ENCODE assay signal across 27 cellular contexts in genomic region chr7:47882635-47883034, GRCh38.
"Had no signal": no experiment of that assay in that cellular context is flagged by ENCODE, and none has a peak within 500 bp of the region (broad histone marks: within the 10 kb centered on the region; RNA-seq: fewer than 3 reads in every experiment).

No MANE protein-coding gene starts in this region.

- H3K9me3 Mint-ChIP-seq: activated CD4-positive, alpha-beta memory T cell treated with anti-CD3 and anti-CD28 coated beads for 36 hours; activated CD4-positive, alpha-beta T cell treated with anti-CD3 and anti-CD28 coated beads, Interleukin-2, amount 10 ng/mL, durations not matched to agents 7 days and 5 days; activated naive CD4-positive, alpha-beta T cell treated with anti-CD3 and anti-CD28 coated beads, Interleukin-2, amount 10 ng/mL, durations not matched to agents 7 days and 5 days; activated naive CD8-positive, alpha-beta T cell treated with anti-CD3 and anti-CD28 coated beads for 36 hours; activated T-cell treated with anti-CD3 and anti-CD28 coated beads, Interleukin-2, amount 50 U/mL, for 4 hours; activated T-helper 17 cell treated with anti-CD3 and anti-CD28 coated beads, Interleukin-2, amount 50 U/mL, for 72 hours; T-cell had no signal

- DNase-seq: activated CD4-positive, alpha-beta memory T cell treated with anti-CD3 and anti-CD28 coated beads for 36 hours; activated CD4-positive, alpha-beta T cell treated with anti-CD3 and anti-CD28 coated beads, Interleukin-2, amount 10 ng/mL, durations not matched to agents 7 days and 5 days; activated CD4-positive, CD25-positive, alpha-beta regulatory T cell; activated CD8-positive, alpha-beta memory T cell treated with anti-CD3 and anti-CD28 coated beads for 24 hours; activated gamma-delta T cell treated with Interleukin-2 at 50 U/mL for 16 hours; activated naive CD4-positive, alpha-beta T cell treated with anti-CD3 and anti-CD28 coated beads, Interleukin-2, amount 10 ng/mL, durations not matched to agents 7 days and 5 days; activated naive CD8-positive, alpha-beta T cell treated with anti-CD3 and anti-CD28 coated beads for 36 hours; activated T-cell treated with anti-CD3 and anti-CD28 coated beads, Interleukin-2, amount 50 U/mL, for 4 hours; brain microvascular endothelial cell; Kasumi-1; NCI-H1048; NCI-H146; NCI-H187 treated with DMSO at 0.1 percent for 48 hours; NCI-H2171; NCI-H2227 treated with DMSO at 0.1 percent for 48 hours; NCI-H446 treated with DMSO at 0.1 percent for 48 hours; NCI-H524 treated with DMSO at 0.1 percent for 48 hours; NCI-H82; PC-3; SIG-M5; T-cell; T1000 had no signal

- H3K4me3 ChIP-seq: cardiac muscle cell, K562, SK-N-MC had no signal

- H3K36me3 ChIP-seq: brain microvascular endothelial cell, cardiac muscle cell had no signal

- ATAC-seq: activated T-cell treated with anti-CD3 and anti-CD28 coated beads, Interleukin-2, amount 50 U/mL, for 4 hours; activated T-helper 17 cell treated with anti-CD3 and anti-CD28 coated beads, Interleukin-2, amount 50 U/mL, for 72 hours; K562; PC-3; T-cell had no signal

- H3K27me3 Mint-ChIP-seq: activated CD4-positive, alpha-beta memory T cell treated with anti-CD3 and anti-CD28 coated beads for 36 hours; activated CD4-positive, alpha-beta T cell treated with anti-CD3 and anti-CD28 coated beads, Interleukin-2, amount 10 ng/mL, durations not matched to agents 7 days and 5 days; activated naive CD4-positive, alpha-beta T cell treated with anti-CD3 and anti-CD28 coated beads, Interleukin-2, amount 10 ng/mL, durations not matched to agents 7 days and 5 days; activated naive CD8-positive, alpha-beta T cell treated with anti-CD3 and anti-CD28 coated beads for 36 hours; activated T-helper 17 cell treated with anti-CD3 and anti-CD28 coated beads, Interleukin-2, amount 50 U/mL, for 72 hours had no signal

- H3K27ac ChIP-seq: brain microvascular endothelial cell, cardiac muscle cell, SK-N-MC, VCaP had no signal

- H3K27ac Mint-ChIP-seq: activated CD4-positive, alpha-beta memory T cell treated with anti-CD3 and anti-CD28 coated beads for 36 hours; activated CD4-positive, alpha-beta T cell treated with anti-CD3 and anti-CD28 coated beads, Interleukin-2, amount 10 ng/mL, durations not matched to agents 7 days and 5 days; activated naive CD4-positive, alpha-beta T cell treated with anti-CD3 and anti-CD28 coated beads, Interleukin-2, amount 10 ng/mL, durations not matched to agents 7 days and 5 days; activated naive CD8-positive, alpha-beta T cell treated with anti-CD3 and anti-CD28 coated beads for 36 hours; activated T-helper 17 cell treated with anti-CD3 and anti-CD28 coated beads, Interleukin-2, amount 50 U/mL, for 72 hours; T-cell had no signal

- H3K36me3 Mint-ChIP-seq: activated CD4-positive, alpha-beta memory T cell treated with anti-CD3 and anti-CD28 coated beads for 36 hours; activated naive CD4-positive, alpha-beta T cell treated with anti-CD3 and anti-CD28 coated beads, Interleukin-2, amount 10 ng/mL, durations not matched to agents 7 days and 5 days; T-cell had no signal

- H3K4me1 Mint-ChIP-seq: activated CD4-positive, alpha-beta T cell treated with anti-CD3 and anti-CD28 coated beads, Interleukin-2, amount 10 ng/mL, durations not matched to agents 7 days and 5 days; activated naive CD4-positive, alpha-beta T cell treated with anti-CD3 and anti-CD28 coated beads, Interleukin-2, amount 10 ng/mL, durations not matched to agents 7 days and 5 days; activated naive CD8-positive, alpha-beta T cell treated with anti-CD3 and anti-CD28 coated beads for 36 hours; activated T-helper 17 cell treated with anti-CD3 and anti-CD28 coated beads, Interleukin-2, amount 50 U/mL, for 72 hours; T-cell had no signal

- H3K27me3 ChIP-seq: brain microvascular endothelial cell, cardiac muscle cell had no signal

- H3K4me3 Mint-ChIP-seq: activated CD4-positive, alpha-beta memory T cell treated with anti-CD3 and anti-CD28 coated beads for 36 hours; activated CD4-positive, alpha-beta T cell treated with anti-CD3 and anti-CD28 coated beads, Interleukin-2, amount 10 ng/mL, durations not matched to agents 7 days and 5 days; activated naive CD4-positive, alpha-beta T cell treated with anti-CD3 and anti-CD28 coated beads, Interleukin-2, amount 10 ng/mL, durations not matched to agents 7 days and 5 days; activated naive CD8-positive, alpha-beta T cell treated with anti-CD3 and anti-CD28 coated beads for 36 hours; activated T-cell treated with anti-CD3 and anti-CD28 coated beads, Interleukin-2, amount 50 U/mL, for 4 hours; activated T-helper 17 cell treated with anti-CD3 and anti-CD28 coated beads, Interleukin-2, amount 50 U/mL, for 72 hours; T-cell had no signal
